2 cellular contexts compared by ENCODE assay signal in the genomic region with DNA sequence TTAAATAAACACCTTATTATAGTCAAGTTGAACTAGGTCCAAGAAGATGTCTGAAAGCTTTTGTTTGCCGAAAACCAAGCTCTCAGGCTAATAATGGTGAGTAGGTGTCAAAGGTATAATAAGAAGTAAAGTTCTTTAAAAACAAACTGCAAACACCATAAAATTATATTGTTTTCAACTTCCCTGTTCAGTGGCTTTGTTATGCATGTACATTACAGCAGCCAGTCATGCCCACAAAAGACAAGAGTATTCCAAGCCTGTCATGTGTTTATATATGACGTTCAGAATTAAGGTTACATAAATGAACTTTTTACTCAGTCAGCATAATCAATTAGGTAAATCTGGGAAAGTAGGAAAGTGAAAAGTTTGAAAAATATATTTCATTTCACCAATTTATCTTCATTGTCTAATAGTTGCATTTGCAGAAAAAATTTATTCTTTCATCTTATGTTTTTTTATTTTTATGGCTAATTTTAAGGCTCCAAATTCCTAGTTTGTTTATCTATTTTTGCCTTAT.
TF ChIP-seq lines count a peak whose summit lies in the region.

No MANE protein-coding gene starts in this region.

TF ChIP-seq in IMR-90, 13 proteins besides CTCF, POLR2A, EP300 and RAD21:
- TF ChIP-seq FOS (IDR thresholded peaks at IDR 0.05; ENCODE audit: low read depth, low read length) = no peak
- peak; percentile 87 for TF ChIP-seq MAFK (IDR thresholded peaks at IDR 0.05; ENCODE audit: low read depth, low read length)
TF ChIP-seq in IMR-90: peak in this region for 1.

TF ChIP-seq in K562, 482 proteins besides CTCF, POLR2A, EP300 and RAD21 (continued from another document):
- TF ChIP-seq ZNF316 (IDR thresholded peaks at IDR 0.05) (peak; percentile 58; the same call in 1 of the 2 replicates), C11orf30 (IDR thresholded peaks at IDR 0.05; ENCODE audit: low read depth) (peak; percentile 17; the same call in 1 of the 2 replicates)
- TF ChIP-seq, protein P1, sequence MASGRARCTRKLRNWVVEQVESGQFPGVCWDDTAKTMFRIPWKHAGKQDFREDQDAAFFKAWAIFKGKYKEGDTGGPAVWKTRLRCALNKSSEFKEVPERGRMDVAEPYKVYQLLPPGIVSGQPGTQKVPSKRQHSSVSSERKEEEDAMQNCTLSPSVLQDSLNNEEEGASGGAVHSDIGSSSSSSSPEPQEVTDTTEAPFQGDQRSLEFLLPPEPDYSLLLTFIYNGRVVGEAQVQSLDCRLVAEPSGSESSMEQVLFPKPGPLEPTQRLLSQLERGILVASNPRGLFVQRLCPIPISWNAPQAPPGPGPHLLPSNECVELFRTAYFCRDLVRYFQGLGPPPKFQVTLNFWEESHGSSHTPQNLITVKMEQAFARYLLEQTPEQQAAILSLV (tag; IDR thresholded peaks at IDR 0.05) = no peak
